Comparison of ENCODE assay signal across 7 cellular contexts in genomic region chr4:113355550-113356371, GRCh38.
DNase-seq lines count a peak whose midpoint lies in the region; ATAC-seq and TF ChIP-seq lines count a peak whose summit lies in the region.

No MANE protein-coding gene starts in this region.

- peak; percentile 99 for ATAC-seq in GM18520 (IDR thresholded peaks at IDR 0.05; ENCODE audit: unreplicated experiment)
- peak; percentile 98 for ATAC-seq in HG02884 (IDR thresholded peaks at IDR 0.05; ENCODE audit: unreplicated experiment)
- peak; percentile 78 for ATAC-seq in Right ventricle myocardium superior (ENCODE audit: poor library complexity)

- H3K9me3 Mint-ChIP-seq in activated T-cell treated with anti-CD3 and anti-CD28 coated beads, Interleukin-2, amount 50 U/mL, for 24 hours, result peaks cover 27% of the 10 kb centered on the region
- no peaks in the 10 kb centered on the region for H3K9me3 Mint-ChIP-seq in progenitor cell of endocrine pancreas (ENCODE audit: low read depth)

- DNase-seq in OCI-M1 (lab: John Stamatoyannopoulos, UW) (peak; percentile 98), Right ventricle myocardium superior (peak; percentile 54), progenitor cell of endocrine pancreas (ENCODE audit: low spot score, unreplicated experiment) (no peak)
- peak; percentile 74 for DNase-seq in activated T-cell treated with anti-CD3 and anti-CD28 coated beads, Interleukin-2, amount 50 U/mL, for 24 hours
- peak; percentile 48 to 62 for DNase-seq in stimulated activated CD4-positive, alpha-beta T cell treated with anti-CD3 and anti-CD28 coated beads, Interleukin-2, amount 100 ng/mL, for 48 hours

- TF ChIP-seq CTCF in progenitor cell of endocrine pancreas (IDR thresholded peaks at IDR 0.05; ENCODE audit: unreplicated experiment), result no peak

- H3K27ac Mint-ChIP-seq in activated T-cell treated with anti-CD3 and anti-CD28 coated beads, Interleukin-2, amount 50 U/mL, for 24 hours, result peak overlapping the region; percentile 95
- H3K27ac Mint-ChIP-seq in progenitor cell of endocrine pancreas, result no peak overlapping the region

- intact Hi-C loops in Right ventricle myocardium superior (cut with DNase I), result no loop called here

- H3K4me1 Mint-ChIP-seq in activated T-cell treated with anti-CD3 and anti-CD28 coated beads, Interleukin-2, amount 50 U/mL, for 24 hours (ENCODE audit: low read depth), result peaks cover 43% of the 10 kb centered on the region
- no peaks in the 10 kb centered on the region for H3K4me1 Mint-ChIP-seq in progenitor cell of endocrine pancreas (ENCODE audit: low read depth)

- H3K36me3 Mint-ChIP-seq in activated T-cell treated with anti-CD3 and anti-CD28 coated beads, Interleukin-2, amount 50 U/mL, for 24 hours (ENCODE audit: low read depth), result peaks cover 14% of the 10 kb centered on the region
- no peaks in the 10 kb centered on the region for H3K36me3 Mint-ChIP-seq in progenitor cell of endocrine pancreas (ENCODE audit: insufficient read depth)

- peaks cover 67% of the 10 kb centered on the region for H3K27me3 Mint-ChIP-seq in activated T-cell treated with anti-CD3 and anti-CD28 coated beads, Interleukin-2, amount 50 U/mL, for 24 hours
- H3K27me3 Mint-ChIP-seq in progenitor cell of endocrine pancreas, result no peaks in the 10 kb centered on the region

- peak overlapping the region; percentile 54 for H3K4me3 Mint-ChIP-seq in activated T-cell treated with anti-CD3 and anti-CD28 coated beads, Interleukin-2, amount 50 U/mL, for 24 hours
- H3K4me3 Mint-ChIP-seq in progenitor cell of endocrine pancreas (ENCODE audit: low read depth), result no peak overlapping the region
